ENCODE assay signal across 16 cellular contexts in genomic region chr7:21722371-21722770, GRCh38.
DNase-seq lines count a peak whose midpoint lies in the region; ATAC-seq and TF ChIP-seq lines count a peak whose summit lies in the region.
"Had no signal": no experiment of that assay in that cellular context is flagged by ENCODE, and none has a peak within 500 bp of the region (broad histone marks: within the 10 kb centered on the region; RNA-seq: fewer than 3 reads in every experiment).

No MANE protein-coding gene starts in this region.

- no peak for TF ChIP-seq POLR2A in heart left ventricle (IDR thresholded peaks at IDR 0.05)

- no peak for DNase-seq in left ventricle myocardium inferior
- DNase-seq in heart left ventricle = no peak
- no peak for DNase-seq in OCI-LY7 (ENCODE audit: low spot score)
- DNase-seq in fibroblast of the aortic adventitia (ENCODE audit: low read depth) = no peak
- DNase-seq in substantia nigra (lab: John Stamatoyannopoulos, UW) = no peak
- no peak for DNase-seq in stimulated activated naive CD8-positive, alpha-beta T cell treated with anti-CD3 and anti-CD28 coated beads, Interleukin-15, Interleukin-2, amounts not matched to agents 100 U/mL and 50 U/mL, for 24 hours
- DNase-seq: ACHN; activated CD4-positive, alpha-beta memory T cell treated with anti-CD3 and anti-CD28 coated beads, Interleukin-2, amount 10 ng/mL, durations not matched to agents 7 days and 5 days; islet precursor cell; midbrain; NCI-H187 treated with DMSO at 0.1 percent for 48 hours; NCI-H510A treated with DMSO at 0.1 percent for 48 hours; transverse colon had no signal

- no peaks in the 10 kb centered on the region for H3K9me2 ChIP-seq in OCI-LY7 (ENCODE audit: insufficient read depth, low read length)

- no peak overlapping the region for H2AFZ ChIP-seq in OCI-LY7 (ENCODE audit: low read length)

- 85 to 91% (median 88%) methylated on average over 4 of the region's 4 CpGs for WGBS in heart left ventricle, 4 donors

- H3K79me2 ChIP-seq in OCI-LY7 (ENCODE audit: insufficient read depth, low read depth, low read length) = no peaks in the 10 kb centered on the region

- H3K27me3 ChIP-seq in left ventricle myocardium inferior (ENCODE audit: low read depth) (no peaks in the 10 kb centered on the region), heart left ventricle (no peaks in the 10 kb centered on the region)
- H3K27me3 ChIP-seq: neutrophil, transverse colon had no signal

- H3K36me3 ChIP-seq in left ventricle myocardium inferior (no peaks in the 10 kb centered on the region), heart left ventricle (no peaks in the 10 kb centered on the region), OCI-LY7 (ENCODE audit: insufficient read depth, low read length) (no peaks in the 10 kb centered on the region)
- H3K36me3 ChIP-seq: neutrophil, transverse colon had no signal

- H3K27ac ChIP-seq in left ventricle myocardium inferior (replicated peaks) (no peak overlapping the region), heart left ventricle (no peak overlapping the region), OCI-LY7 (ENCODE audit: low read depth, low read length, poor library complexity, severe bottlenecking) (no peak overlapping the region), substantia nigra (ENCODE audit: low read depth, low read length, poor library complexity, severe bottlenecking) (no peak overlapping the region)
- H3K27ac ChIP-seq: neutrophil, transverse colon had no signal

- H3K4me2 ChIP-seq in OCI-LY7 (ENCODE audit: low read length) = no peak overlapping the region

- TF ChIP-seq CTCF in left ventricle myocardium inferior (IDR thresholded peaks at IDR 0.05; ENCODE audit: borderline replicate concordance) = peak; percentile 14
- peak in 3 of 12 donors; percentile 14 to 39 (median 39) for TF ChIP-seq CTCF in heart left ventricle (IDR thresholded peaks at IDR 0.05)
- TF ChIP-seq CTCF in OCI-LY7 (conservative IDR thresholded peaks at IDR 0.05; ENCODE audit: low read length) = peak; percentile 71
- TF ChIP-seq CTCF in fibroblast of the aortic adventitia (IDR thresholded peaks at IDR 0.05; ENCODE audit: insufficient read depth, low read length) = peak; percentile 24

- CTCF ChIA-PET in OCI-LY7 (lab: Charles Lee; ENCODE audit: unreplicated experiment) = no interaction called here

- H3K4me3 ChIP-seq in left ventricle myocardium inferior = no peak overlapping the region
- no peak overlapping the region for H3K4me3 ChIP-seq in heart left ventricle
- H3K4me3 ChIP-seq in OCI-LY7 (ENCODE audit: low read depth, low read length, poor library complexity, severe bottlenecking) = no peak overlapping the region
- H3K4me3 ChIP-seq in fibroblast of the aortic adventitia (ENCODE audit: low read depth, low read length) = no peak overlapping the region
- H3K4me3 ChIP-seq: transverse colon had no signal

- BruUV-seq in OCI-LY7 (replicated peaks; lab: Mats Ljungman, UMichigan) = no TSS peak

- no peaks in the 10 kb centered on the region for H3K9me3 ChIP-seq in left ventricle myocardium inferior (replicated peaks)
- no peaks in the 10 kb centered on the region for H3K9me3 ChIP-seq in heart left ventricle
- H3K9me3 ChIP-seq in OCI-LY7 (ENCODE audit: low read length) = no peaks in the 10 kb centered on the region
- H3K9me3 ChIP-seq: neutrophil, transverse colon had no signal

- POLR2A ChIA-PET in OCI-LY7 (lab: Charles Lee) = interaction anchor here (0.5 kb wide), 1 partner anchor 23 kb away, joined by 3 read pairs; no protein-coding TSS in a partner anchor

- intact Hi-C loops in left ventricle myocardium inferior (cut with micrococcal nuclease) (no loop called here), heart left ventricle (cut with DNase I) (no loop called here), OCI-LY7 (cut with micrococcal nuclease; ENCODE audit: unreplicated experiment) (no loop called here)

- ATAC-seq in heart left ventricle = no peak
- ATAC-seq in GM18520 (IDR thresholded peaks at IDR 0.05; ENCODE audit: unreplicated experiment) = no peak
- ATAC-seq in stimulated activated naive CD8-positive, alpha-beta T cell treated with anti-CD3 and anti-CD28 coated beads, Interleukin-15, Interleukin-2, amounts not matched to agents 100 U/mL and 50 U/mL, for 24 hours = no peak
- ATAC-seq in GM18519 (IDR thresholded peaks at IDR 0.05; ENCODE audit: low FRiP score, unreplicated experiment) = no peak

- H3K4me1 ChIP-seq in left ventricle myocardium inferior (no peaks in the 10 kb centered on the region), heart left ventricle (peaks cover 0 to 5% (median 0%) of the 10 kb centered on the region in 12 donors), OCI-LY7 (ENCODE audit: insufficient read depth, low read length, poor library complexity, severe bottlenecking) (no peaks in the 10 kb centered on the region)
- H3K4me1 ChIP-seq: transverse colon had no signal

- no peaks in the 10 kb centered on the region for H4K20me1 ChIP-seq in OCI-LY7 (ENCODE audit: insufficient read depth, low read length)
